1 cellular context compared by ENCODE assay signal in the genomic region with DNA sequence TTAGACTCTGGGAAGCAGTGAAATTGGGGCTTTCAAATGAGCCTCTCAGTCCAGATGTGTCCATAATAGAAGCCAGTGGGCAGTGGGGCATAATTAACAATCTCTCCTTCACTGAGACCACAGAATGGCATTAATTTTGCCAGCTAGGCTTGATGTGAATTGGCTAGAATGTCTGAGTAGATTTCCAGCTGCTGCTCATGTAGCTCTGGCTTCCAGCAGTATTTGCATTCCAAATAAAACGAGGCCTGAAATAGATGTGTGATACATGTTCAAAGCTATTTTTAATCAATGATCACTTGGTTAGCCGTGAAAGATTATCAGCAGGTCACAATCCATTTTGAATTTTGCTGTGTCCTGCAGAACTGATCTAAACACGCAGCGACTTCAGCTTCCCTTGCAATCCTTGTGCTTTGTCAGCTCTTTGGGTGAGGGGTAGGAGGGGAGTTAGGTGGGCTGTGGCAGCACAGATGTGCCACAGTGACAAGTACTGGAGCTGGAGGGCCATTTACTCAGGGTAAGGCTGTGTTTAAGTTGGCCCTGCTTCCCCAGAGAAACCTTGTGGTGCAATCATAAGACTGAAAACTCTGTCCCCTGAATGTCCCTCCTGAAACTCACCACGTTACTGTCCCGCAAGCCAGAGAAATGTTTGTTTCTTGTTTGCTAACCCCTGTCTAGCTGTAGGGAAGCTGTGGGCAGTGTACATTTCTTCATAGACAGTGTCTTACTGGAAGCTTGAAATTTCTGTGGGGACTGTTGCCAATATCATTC.
A peak's percentile ranks its signal among the peaks of the same experiment; 100 is the strongest.
TF ChIP-seq lines count a peak whose summit lies in the region.

No MANE protein-coding gene starts in this region.

TF ChIP-seq in HepG2, 621 proteins besides CTCF, POLR2A, EP300 and RAD21 (continued from another document):
- TF ChIP-seq SALL2 (CRISPR knock-in tag; IDR thresholded peaks at IDR 0.05) (no peak), MAFF (IDR thresholded peaks at IDR 0.05; ENCODE audit: low read depth, low read length) (peak; percentile 18; the same call in 1 of the 2 replicates), ZNF547 (CRISPR knock-in tag; IDR thresholded peaks at IDR 0.05) (0 out of 2 replicates have a peak, but pooled peaks have one; percentile 57), ZKSCAN8 (CRISPR knock-in tag; IDR thresholded peaks at IDR 0.05; ENCODE audit: borderline replicate concordance) (no peak)
- TF ChIP-seq, protein P1, sequence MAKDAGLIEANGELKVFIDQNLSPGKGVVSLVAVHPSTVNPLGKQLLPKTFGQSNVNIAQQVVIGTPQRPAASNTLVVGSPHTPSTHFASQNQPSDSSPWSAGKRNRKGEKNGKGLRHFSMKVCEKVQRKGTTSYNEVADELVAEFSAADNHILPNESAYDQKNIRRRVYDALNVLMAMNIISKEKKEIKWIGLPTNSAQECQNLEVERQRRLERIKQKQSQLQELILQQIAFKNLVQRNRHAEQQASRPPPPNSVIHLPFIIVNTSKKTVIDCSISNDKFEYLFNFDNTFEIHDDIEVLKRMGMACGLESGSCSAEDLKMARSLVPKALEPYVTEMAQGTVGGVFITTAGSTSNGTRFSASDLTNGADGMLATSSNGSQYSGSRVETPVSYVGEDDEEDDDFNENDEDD (CRISPR knock-in tag; IDR thresholded peaks at IDR 0.05; ENCODE audit: borderline replicate concordance) = no peak
